Comparison of ENCODE assay signal across 21 cellular contexts in the genomic region with DNA sequence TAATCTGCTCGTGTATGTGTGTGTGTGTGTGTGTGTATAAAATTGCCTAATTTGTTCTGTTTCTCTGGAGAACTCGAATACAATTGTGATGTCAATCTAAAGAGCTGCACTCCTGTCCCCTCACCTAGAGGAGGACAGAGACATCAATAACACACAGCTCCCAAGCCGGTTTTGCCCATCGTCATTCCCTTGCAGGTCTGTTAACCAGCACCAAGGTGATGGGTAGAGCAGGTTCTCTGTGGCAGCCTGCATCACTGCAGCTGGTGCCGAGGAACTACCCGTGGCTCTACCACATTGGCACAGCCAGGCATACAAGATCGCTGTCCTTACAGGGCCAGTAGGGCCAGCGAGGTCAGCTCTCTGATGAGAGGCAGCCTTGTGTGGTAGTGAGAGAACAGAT. TPM values are rescaled to one million over a fixed set of nuclear protein-coding genes. Genes with fewer than 3 reads are reported as not detected.
DNase-seq lines count a peak whose midpoint lies in the region; ATAC-seq lines count a peak whose summit lies in the region.
"Had no signal": no experiment of that assay in that cellular context is flagged by ENCODE, and none has a peak within 500 bp of the region (broad histone marks: within the 10 kb centered on the region; RNA-seq: fewer than 3 reads in every experiment).

No MANE protein-coding gene starts in this region.

- peak overlapping the region; percentile 98 for H3K27ac Mint-ChIP-seq in stimulated activated naive CD8-positive, alpha-beta T cell treated with anti-CD3 and anti-CD28 coated beads, Interleukin-15, Interleukin-2, amounts not matched to agents 100 ng/mL and 50 ng/mL, for 24 hours
- peak overlapping the region in 1 of 2 donors; percentile 40 for H3K27ac Mint-ChIP-seq in stimulated activated naive CD8-positive, alpha-beta T cell treated with anti-CD3 and anti-CD28 coated beads, Interleukin-15, amount 100 ng/mL, for 72 hours
- H3K27ac Mint-ChIP-seq in activated T-helper 17 cell treated with anti-CD3 and anti-CD28 coated beads, Interleukin-2, amount 50 U/mL, for 72 hours = peak overlapping the region; percentile 97

- H3K4me1 Mint-ChIP-seq in stimulated activated naive CD8-positive, alpha-beta T cell treated with anti-CD3 and anti-CD28 coated beads, Interleukin-15, Interleukin-2, amounts not matched to agents 100 ng/mL and 50 ng/mL, for 24 hours (ENCODE audit: low read depth) = peaks cover 94% of the 10 kb centered on the region
- H3K4me1 Mint-ChIP-seq in stimulated activated naive CD8-positive, alpha-beta T cell treated with anti-CD3 and anti-CD28 coated beads, Interleukin-15, amount 100 ng/mL, for 72 hours = peaks cover 89% of the 10 kb centered on the region
- H3K4me1 Mint-ChIP-seq in activated T-helper 17 cell treated with anti-CD3 and anti-CD28 coated beads, Interleukin-2, amount 50 U/mL, for 72 hours = peaks cover 24% of the 10 kb centered on the region

- no peak for DNase-seq in stimulated activated naive CD8-positive, alpha-beta T cell treated with anti-CD3 and anti-CD28 coated beads, Interleukin-15, amount 100 ng/mL, for 72 hours
- DNase-seq in mesenteric fat pad (ENCODE audit: low spot score) (peak; percentile 47), germinal center (ENCODE audit: low spot score) (no peak)
- no peak for DNase-seq in activated naive CD4-positive, alpha-beta T cell treated with Interleukin-2 at 50 U/mL for 16 hours
- DNase-seq: ACHN, AML-193, COR-L47, DMS153, EL, GOT3, Karpas-422, MG63, NCI-H1092, NCI-H146, NCI-H2081, NCI-H510A treated with DMSO at 0.1 percent for 48 hours, NCI-H82, PC-3 had no signal

- no peaks in the 10 kb centered on the region for H3K27me3 Mint-ChIP-seq in stimulated activated naive CD8-positive, alpha-beta T cell treated with anti-CD3 and anti-CD28 coated beads, Interleukin-15, Interleukin-2, amounts not matched to agents 100 ng/mL and 50 ng/mL, for 24 hours
- no peaks in the 10 kb centered on the region for H3K27me3 Mint-ChIP-seq in stimulated activated naive CD8-positive, alpha-beta T cell treated with anti-CD3 and anti-CD28 coated beads, Interleukin-15, amount 100 ng/mL, for 72 hours
- no peaks in the 10 kb centered on the region for H3K27me3 Mint-ChIP-seq in activated T-helper 17 cell treated with anti-CD3 and anti-CD28 coated beads, Interleukin-2, amount 50 U/mL, for 72 hours

- peak overlapping the region; percentile 61 for H3K4me3 Mint-ChIP-seq in stimulated activated naive CD8-positive, alpha-beta T cell treated with anti-CD3 and anti-CD28 coated beads, Interleukin-15, Interleukin-2, amounts not matched to agents 100 ng/mL and 50 ng/mL, for 24 hours
- H3K4me3 Mint-ChIP-seq in stimulated activated naive CD8-positive, alpha-beta T cell treated with anti-CD3 and anti-CD28 coated beads, Interleukin-15, amount 100 ng/mL, for 72 hours = no peak overlapping the region
- H3K4me3 Mint-ChIP-seq in activated T-helper 17 cell treated with anti-CD3 and anti-CD28 coated beads, Interleukin-2, amount 50 U/mL, for 72 hours = peak overlapping the region; percentile 76

- no peaks in the 10 kb centered on the region for H3K36me3 Mint-ChIP-seq in stimulated activated naive CD8-positive, alpha-beta T cell treated with anti-CD3 and anti-CD28 coated beads, Interleukin-15, Interleukin-2, amounts not matched to agents 100 ng/mL and 50 ng/mL, for 24 hours (ENCODE audit: low read depth)
- peaks cover 9% of the 10 kb centered on the region for H3K36me3 Mint-ChIP-seq in activated T-helper 17 cell treated with anti-CD3 and anti-CD28 coated beads, Interleukin-2, amount 50 U/mL, for 72 hours (ENCODE audit: low read depth)

- H3K9me3 Mint-ChIP-seq in stimulated activated naive CD8-positive, alpha-beta T cell treated with anti-CD3 and anti-CD28 coated beads, Interleukin-15, Interleukin-2, amounts not matched to agents 100 ng/mL and 50 ng/mL, for 24 hours = no peaks in the 10 kb centered on the region
- no peaks in the 10 kb centered on the region for H3K9me3 Mint-ChIP-seq in stimulated activated naive CD8-positive, alpha-beta T cell treated with anti-CD3 and anti-CD28 coated beads, Interleukin-15, amount 100 ng/mL, for 72 hours
- no peaks in the 10 kb centered on the region for H3K9me3 Mint-ChIP-seq in activated T-helper 17 cell treated with anti-CD3 and anti-CD28 coated beads, Interleukin-2, amount 50 U/mL, for 72 hours

- no peak for ATAC-seq in stimulated activated naive CD8-positive, alpha-beta T cell treated with anti-CD3 and anti-CD28 coated beads, Interleukin-15, amount 100 ng/mL, for 72 hours
- ATAC-seq in activated T-helper 17 cell treated with anti-CD3 and anti-CD28 coated beads, Interleukin-2, amount 50 U/mL, for 72 hours (replicated peaks) = no peak
- ATAC-seq in HG03442 (IDR thresholded peaks at IDR 0.05; ENCODE audit: unreplicated experiment) = no peak
- ATAC-seq: PC-3 had no signal

RNA-seq across cellular contexts. Expression of a gene that starts 41.0 kb away (rescaled TPM):
- total RNA-seq in activated T-helper 17 cell treated with anti-CD3 and anti-CD28 coated beads, Interleukin-2, amount 50 U/mL, for 72 hours = 100 to 1,000 TPM in 1 of 2 donors, 10 to 100 TPM in 1; 38.9 to 154 TPM
- 34.9 TPM for total RNA-seq in mesenteric fat pad

Comparison
In these comparisons a context has a peak if more than half of its experiments do, and no peak if none do; other contexts are left out.
1. H3K4me3 Mint-ChIP-seq: peak in stimulated activated naive CD8-positive, alpha-beta T cell treated with anti-CD3 and anti-CD28 coated beads, Interleukin-15, Interleukin-2, amounts not matched to agents 100 ng/mL and 50 ng/mL, for 24 hours (single experiment) and activated T-helper 17 cell treated with anti-CD3 and anti-CD28 coated beads, Interleukin-2, amount 50 U/mL, for 72 hours (single experiment); none in stimulated activated naive CD8-positive, alpha-beta T cell treated with anti-CD3 and anti-CD28 coated beads, Interleukin-15, amount 100 ng/mL, for 72 hours (0 of 2).